In the genomic region with DNA sequence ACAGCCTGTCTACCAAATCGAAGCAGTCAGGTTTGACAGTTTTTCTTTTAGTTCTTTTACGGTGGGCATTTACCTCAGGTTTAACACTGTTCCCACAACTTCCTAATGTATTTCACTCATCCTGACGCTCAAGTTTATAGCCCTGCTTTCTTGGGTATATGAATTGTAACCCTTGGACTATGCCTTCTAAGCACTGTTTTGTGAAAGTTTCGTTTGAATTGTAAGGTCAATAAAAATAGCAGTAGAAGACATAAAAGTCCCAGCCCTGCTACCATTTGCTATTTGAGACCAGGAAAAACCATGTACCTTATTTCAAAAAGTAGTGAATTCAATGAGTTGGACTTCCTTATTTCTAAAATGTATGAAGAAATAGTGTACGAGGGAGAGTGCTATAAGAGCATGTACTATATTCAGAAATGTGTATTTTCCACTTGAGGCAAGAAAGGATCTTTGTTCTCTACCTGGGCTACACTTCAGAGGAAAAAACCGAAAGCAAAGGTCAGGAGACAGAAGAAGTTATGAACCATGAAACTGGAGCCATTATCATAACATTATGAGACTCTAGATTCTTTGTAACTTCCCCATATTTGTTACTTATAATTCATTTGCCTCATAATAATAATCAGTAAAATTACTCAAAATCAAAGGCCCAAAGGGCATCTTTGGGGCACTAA, we compare ENCODE assay signal across 10 cellular contexts. TPM values are rescaled to one million over a fixed set of nuclear protein-coding genes. Genes with fewer than 3 reads are reported as not detected.
DNase-seq lines count a peak whose midpoint lies in the region; ATAC-seq and TF ChIP-seq lines count a peak whose summit lies in the region.
"Had no signal": no experiment of that assay in that cellular context is flagged by ENCODE, and none has a peak within 500 bp of the region (broad histone marks: within the 10 kb centered on the region; RNA-seq: fewer than 3 reads in every experiment).

No MANE protein-coding gene starts in this region.

- H3K4me3 Mint-ChIP-seq in activated naive CD8-positive, alpha-beta T cell treated with anti-CD3 and anti-CD28 coated beads for 36 hours: peak overlapping the region; percentile 71
- peak overlapping the region; percentile 77 for H3K4me3 Mint-ChIP-seq in neural progenitor cell

- H3K4me2 ChIP-seq in KMS-11 (peak overlapping the region; percentile 46; the same call in 1 of the 2 replicates), neural progenitor cell (peak overlapping the region; percentile 92)

- H3K36me3 Mint-ChIP-seq in activated naive CD8-positive, alpha-beta T cell treated with anti-CD3 and anti-CD28 coated beads for 36 hours: peaks cover 27% of the 10 kb centered on the region
- H3K36me3 Mint-ChIP-seq in neural progenitor cell: peaks cover 1% of the 10 kb centered on the region

- peaks cover 12% of the 10 kb centered on the region; the same call in 1 of the 2 replicates for H4K20me1 ChIP-seq in KMS-11 (ENCODE audit: insufficient read depth)
- H4K20me1 ChIP-seq in neural progenitor cell (ENCODE audit: low read depth): peaks cover 23% of the 10 kb centered on the region

- H3K36me3 ChIP-seq in KMS-11 (ENCODE audit: insufficient read depth) (no peaks in the 10 kb centered on the region), neural progenitor cell (no peaks in the 10 kb centered on the region)
- H3K36me3 ChIP-seq: esophagus squamous epithelium had no signal

- no peak for ATAC-seq in HG03354 (IDR thresholded peaks at IDR 0.05; ENCODE audit: poor library complexity, severe bottlenecking, unreplicated experiment)

- peaks cover 36% of the 10 kb centered on the region for H3K4me1 ChIP-seq in KMS-11 (ENCODE audit: low read depth, poor library complexity, severe bottlenecking)
- peaks cover 30% of the 10 kb centered on the region for H3K4me1 ChIP-seq in neural progenitor cell

- no peak overlapping the region for H3K4me3 ChIP-seq in KMS-11 (IDR thresholded peaks at IDR 0.05; ENCODE audit: insufficient read depth, low read depth, low read length)
- peak overlapping the region; percentile 85 for H3K4me3 ChIP-seq in neural progenitor cell

- TF ChIP-seq CTCF in KMS-11 (conservative IDR thresholded peaks at IDR 0.05; ENCODE audit: low read depth, low read length) (no peak), neural progenitor cell (IDR thresholded peaks at IDR 0.05) (no peak)

- H3K27me3 Mint-ChIP-seq in activated naive CD8-positive, alpha-beta T cell treated with anti-CD3 and anti-CD28 coated beads for 36 hours: peaks cover 4% of the 10 kb centered on the region
- peaks cover 8% of the 10 kb centered on the region for H3K27me3 Mint-ChIP-seq in neural progenitor cell (ENCODE audit: insufficient read depth, low read depth)

- H3K9me3 Mint-ChIP-seq in activated naive CD8-positive, alpha-beta T cell treated with anti-CD3 and anti-CD28 coated beads for 36 hours: no peaks in the 10 kb centered on the region
- H3K9me3 Mint-ChIP-seq in neural progenitor cell: no peaks in the 10 kb centered on the region

- H3K79me2 ChIP-seq in KMS-11 (ENCODE audit: insufficient read depth, low read depth) (peaks cover 43% of the 10 kb centered on the region), neural progenitor cell (ENCODE audit: low read depth) (peaks cover 62% of the 10 kb centered on the region)

- peak overlapping the region; percentile 17 for H3K27ac Mint-ChIP-seq in activated naive CD8-positive, alpha-beta T cell treated with anti-CD3 and anti-CD28 coated beads for 36 hours
- no peak overlapping the region for H3K27ac Mint-ChIP-seq in neural progenitor cell

- H3K27me3 ChIP-seq in KMS-11 (ENCODE audit: insufficient read depth, low read depth) (no peaks in the 10 kb centered on the region), neural progenitor cell (no peaks in the 10 kb centered on the region)
- H3K27me3 ChIP-seq: esophagus squamous epithelium had no signal

- H2AFZ ChIP-seq in KMS-11 (ENCODE audit: low read depth) (0 out of 2 replicates have a peak overlapping the region, but pooled peaks have one; percentile 96), neural progenitor cell (replicated peaks) (no peak overlapping the region)

- H3K4me1 Mint-ChIP-seq in activated naive CD8-positive, alpha-beta T cell treated with anti-CD3 and anti-CD28 coated beads for 36 hours: peaks cover 47% of the 10 kb centered on the region
- peaks cover 27% of the 10 kb centered on the region for H3K4me1 Mint-ChIP-seq in neural progenitor cell

- DNase-seq in NOMO-1 (lab: John Stamatoyannopoulos, UW; ENCODE audit: unreplicated experiment in 2 of 2) (peak; percentile 2 to 52), NOMO-1 treated with dmso at 0.1 percent for 144 hours (lab: John Stamatoyannopoulos, UW; ENCODE audit: unreplicated experiment) (no peak), neural progenitor cell (ENCODE audit: low spot score) (no peak), NCI-H1694 treated with DMSO at 0.1 percent for 48 hours (lab: John Stamatoyannopoulos, UW) (no peak), cortex of kidney (lab: John Stamatoyannopoulos, UW) (no peak)
- no peak for DNase-seq in activated naive CD8-positive, alpha-beta T cell treated with anti-CD3 and anti-CD28 coated beads for 36 hours
- DNase-seq: esophagus squamous epithelium, NCI-H1092 had no signal

- no peaks in the 10 kb centered on the region for H3K9me3 ChIP-seq in neural progenitor cell (ENCODE audit: low read depth)
- H3K9me3 ChIP-seq: esophagus squamous epithelium had no signal

- H3K9ac ChIP-seq in KMS-11 (no peak overlapping the region), neural progenitor cell (no peak overlapping the region)

- peaks cover 22% of the 10 kb centered on the region for H3F3A ChIP-seq in neural progenitor cell (ENCODE audit: low read depth)

- H3K27ac ChIP-seq in KMS-11 (no peak overlapping the region), neural progenitor cell (no peak overlapping the region)

RNA-seq across cellular contexts. Expression of gene ZC3H15, which starts 1.9 kb away (rescaled TPM):
- 100 to 1,000 TPM; 116 to 123 TPM for total RNA-seq in activated naive CD8-positive, alpha-beta T cell treated with anti-CD3 and anti-CD28 coated beads for 36 hours
- total RNA-seq in neural progenitor cell (ENCODE audit: low replicate concordance): 61.5 and 88.6 TPM in 2 replicates

Comparison
In these comparisons a context has a peak if more than half of its experiments do, and no peak if none do; other contexts are left out.
1. DNase-seq: peak in NOMO-1 (2 of 2); none in NOMO-1 treated with dmso at 0.1 percent for 144 hours (single experiment), activated naive CD8-positive, alpha-beta T cell treated with anti-CD3 and anti-CD28 coated beads for 36 hours (single experiment), neural progenitor cell (single experiment), NCI-H1694 treated with DMSO at 0.1 percent for 48 hours (single experiment) and cortex of kidney (single experiment).